14 cellular contexts compared by ENCODE assay signal in genomic region chr11:113376156-113376555, GRCh38. TPM values are rescaled to one million over a fixed set of nuclear protein-coding genes. Genes with fewer than 3 reads are reported as not detected.
DNase-seq lines count a peak whose midpoint lies in the region; ATAC-seq and TF ChIP-seq lines count a peak whose summit lies in the region.
"Had no signal": no experiment of that assay in that cellular context is flagged by ENCODE, and none has a peak within 500 bp of the region (broad histone marks: within the 10 kb centered on the region; RNA-seq: fewer than 3 reads in every experiment).

No MANE protein-coding gene starts in this region.

- peaks cover 31% of the 10 kb centered on the region for H3K36me3 Mint-ChIP-seq in CD8-positive, alpha-beta T cell

- H3K27ac ChIP-seq in CD8-positive, alpha-beta T cell (ENCODE audit: low read depth, low read length): no peak overlapping the region

- intact Hi-C loops in CD8-positive, alpha-beta T cell (cut with DNase I, micrococcal nuclease): no loop called here

- H3K4me1 Mint-ChIP-seq in CD8-positive, alpha-beta T cell (ENCODE audit: low read depth): no peaks in the 10 kb centered on the region
- H3K4me1 Mint-ChIP-seq: activated CD4-positive, alpha-beta memory T cell treated with anti-CD3 and anti-CD28 coated beads, Interleukin-2, amount 10 ng/mL, durations not matched to agents 7 days and 5 days; stimulated activated effector memory CD8-positive, alpha-beta T cell treated with anti-CD3 and anti-CD28 coated beads, Interleukin-12 subunit alpha, Interleukin-12 subunit beta, amount 100 ng/mL, for 72 hours had no signal

- DNase-seq in DMS 273 (lab: John Stamatoyannopoulos, UW; ENCODE audit: unreplicated experiment): peak; percentile 90
- DNase-seq in NCI-H82 treated with DMSO at 0.1 percent for 48 hours (lab: John Stamatoyannopoulos, UW; ENCODE audit: unreplicated experiment): peak; percentile 88
- DNase-seq in inferior parietal cortex (ENCODE audit: extremely low spot score): peak; percentile 52
- DNase-seq in Kasumi-1 (lab: John Stamatoyannopoulos, UW): no peak
- DNase-seq in CD8-positive, alpha-beta T cell: no peak
- DNase-seq in iPS-NIHi11 (ENCODE audit: low spot score): no peak
- DNase-seq: activated CD4-positive, alpha-beta memory T cell treated with anti-CD3 and anti-CD28 coated beads, Interleukin-2, amount 10 ng/mL, durations not matched to agents 7 days and 5 days; GDM1; NCI-H1417 treated with DMSO at 0.1 percent for 48 hours had no signal

- H3K4me3 Mint-ChIP-seq in CD8-positive, alpha-beta T cell: no peak overlapping the region
- H3K4me3 Mint-ChIP-seq: activated CD4-positive, alpha-beta memory T cell treated with anti-CD3 and anti-CD28 coated beads, Interleukin-2, amount 10 ng/mL, durations not matched to agents 7 days and 5 days; activated naive CD4-positive, alpha-beta T cell treated with anti-CD3 and anti-CD28 coated beads, Interleukin-2, amount 50 U/mL, for 24 hours; stimulated activated effector memory CD8-positive, alpha-beta T cell treated with anti-CD3 and anti-CD28 coated beads, Interleukin-12 subunit alpha, Interleukin-12 subunit beta, amount 100 ng/mL, for 72 hours had no signal

- H3K36me3 ChIP-seq in CD8-positive, alpha-beta T cell (ENCODE audit: insufficient read depth, low read length): no peaks in the 10 kb centered on the region

- POLR2A ChIA-PET in CD8-positive, alpha-beta T cell (lab: Charles Lee): no interaction called here

- no peaks in the 10 kb centered on the region for H3K9me3 ChIP-seq in CD8-positive, alpha-beta T cell (ENCODE audit: low read length)

- TF ChIP-seq CTCF in CD8-positive, alpha-beta T cell (IDR thresholded peaks at IDR 0.05): no peak

- CTCF ChIA-PET in CD8-positive, alpha-beta T cell (lab: Charles Lee): no interaction called here

- H3K4me3 ChIP-seq in CD8-positive, alpha-beta T cell (ENCODE audit: low read depth, low read length): no peak overlapping the region

- H3K9me3 Mint-ChIP-seq in CD8-positive, alpha-beta T cell: peaks cover 3% of the 10 kb centered on the region
- H3K9me3 Mint-ChIP-seq: activated CD4-positive, alpha-beta memory T cell treated with anti-CD3 and anti-CD28 coated beads, Interleukin-2, amount 10 ng/mL, durations not matched to agents 7 days and 5 days; activated naive CD4-positive, alpha-beta T cell treated with anti-CD3 and anti-CD28 coated beads, Interleukin-2, amount 50 U/mL, for 24 hours; stimulated activated effector memory CD8-positive, alpha-beta T cell treated with anti-CD3 and anti-CD28 coated beads, Interleukin-12 subunit alpha, Interleukin-12 subunit beta, amount 100 ng/mL, for 72 hours had no signal

- H3K27ac Mint-ChIP-seq in CD8-positive, alpha-beta T cell: no peak overlapping the region
- H3K27ac Mint-ChIP-seq: activated CD4-positive, alpha-beta memory T cell treated with anti-CD3 and anti-CD28 coated beads, Interleukin-2, amount 10 ng/mL, durations not matched to agents 7 days and 5 days; activated naive CD4-positive, alpha-beta T cell treated with anti-CD3 and anti-CD28 coated beads, Interleukin-2, amount 50 U/mL, for 24 hours; stimulated activated effector memory CD8-positive, alpha-beta T cell treated with anti-CD3 and anti-CD28 coated beads, Interleukin-12 subunit alpha, Interleukin-12 subunit beta, amount 100 ng/mL, for 72 hours had no signal

- H3K27me3 ChIP-seq in CD8-positive, alpha-beta T cell (ENCODE audit: insufficient read depth, low read length): no peaks in the 10 kb centered on the region

- H3K27me3 Mint-ChIP-seq in CD8-positive, alpha-beta T cell (ENCODE audit: low read depth): peaks cover 3% of the 10 kb centered on the region
- H3K27me3 Mint-ChIP-seq: activated CD4-positive, alpha-beta memory T cell treated with anti-CD3 and anti-CD28 coated beads, Interleukin-2, amount 10 ng/mL, durations not matched to agents 7 days and 5 days; activated naive CD4-positive, alpha-beta T cell treated with anti-CD3 and anti-CD28 coated beads, Interleukin-2, amount 50 U/mL, for 24 hours had no signal

- ATAC-seq in HG02759 (IDR thresholded peaks at IDR 0.05; ENCODE audit: unreplicated experiment) (peak; percentile 85), GM21723 (IDR thresholded peaks at IDR 0.05; ENCODE audit: unreplicated experiment) (no peak)
- ATAC-seq in CD8-positive, alpha-beta T cell: no peak
- ATAC-seq: stimulated activated effector memory CD8-positive, alpha-beta T cell treated with anti-CD3 and anti-CD28 coated beads, Interleukin-12 subunit alpha, Interleukin-12 subunit beta, amount 100 ng/mL, for 72 hours had no signal

- H3K4me1 ChIP-seq in CD8-positive, alpha-beta T cell (ENCODE audit: insufficient read depth, low read length): no peaks in the 10 kb centered on the region

RNA-seq across cellular contexts. Expression of gene ANKK1, which starts 11.4 kb away (rescaled TPM):
- under 1 TPM; 0.42 to 0.43 TPM for total RNA-seq in CD8-positive, alpha-beta T cell
- total RNA-seq: activated CD4-positive, alpha-beta memory T cell treated with anti-CD3 and anti-CD28 coated beads, Interleukin-2, amount 10 ng/mL, durations not matched to agents 7 days and 5 days; T-helper 2 cell treated with Interferon-gamma antibody and Interleukin-4, amounts not matched to agents 100 ng/mL and 5 ng/mL, for 36 hours had no signal

Comparison
In these comparisons a context has a peak if more than half of its experiments do, and no peak if none do; other contexts are left out.
1. DNase-seq: peak in DMS 273 (single experiment), NCI-H82 treated with DMSO at 0.1 percent for 48 hours (single experiment) and inferior parietal cortex (single experiment); none in Kasumi-1 (0 of 2), CD8-positive, alpha-beta T cell (0 of 7) and iPS-NIHi11 (single experiment).